16 cellular contexts compared by ENCODE assay signal in the genomic region with DNA sequence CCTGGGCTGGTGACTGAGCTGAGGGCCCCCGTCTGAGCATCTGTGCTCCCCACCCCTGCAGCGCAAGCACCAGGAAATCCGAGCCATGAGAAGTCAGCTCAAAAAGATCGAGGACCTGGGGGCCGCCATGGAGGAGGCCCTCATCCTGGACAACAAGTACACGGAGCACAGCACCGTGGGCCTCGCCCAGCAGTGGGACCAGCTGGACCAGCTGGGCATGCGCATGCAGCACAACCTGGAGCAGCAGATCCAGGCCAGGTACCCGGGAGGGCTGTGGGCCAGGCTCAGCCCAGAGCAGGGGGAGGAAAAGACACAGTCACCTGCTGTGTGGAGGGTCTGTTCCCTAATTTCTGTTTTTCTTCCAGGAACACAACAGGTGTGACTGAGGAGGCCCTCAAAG. TPM values are rescaled to one million over a fixed set of nuclear protein-coding genes. Genes with fewer than 3 reads are reported as not detected.
DNase-seq lines count a peak whose midpoint lies in the region; ATAC-seq and TF ChIP-seq lines count a peak whose summit lies in the region.
"Had no signal": no experiment of that assay in that cellular context is flagged by ENCODE, and none has a peak within 500 bp of the region (broad histone marks: within the 10 kb centered on the region; RNA-seq: fewer than 3 reads in every experiment).

No MANE protein-coding gene starts in this region.

- peak; percentile 22 for DNase-seq in GM13976 (ENCODE audit: low spot score)
- DNase-seq in HCT116 (ENCODE audit: low read depth, low spot score) = no peak
- peak; percentile 75 for DNase-seq in chondrocyte (ENCODE audit: low spot score)
- no peak for DNase-seq in neural progenitor cell (ENCODE audit: low spot score)
- DNase-seq in DMS53 treated with DMSO at 0.1 percent for 48 hours (lab: John Stamatoyannopoulos, UW; ENCODE audit: unreplicated experiment) = no peak
- DNase-seq in activated effector memory CD4-positive, alpha-beta T cell treated with Interleukin-2 at 50 U/mL for 16 hours = no peak
- DNase-seq: DMS153, HCEC 1CT, KG1, MG63, NCI-H1092 treated with DMSO at 0.1 percent for 48 hours, NCI-H187 treated with DMSO at 0.1 percent for 48 hours, NCI-H510A treated with DMSO at 0.1 percent for 48 hours, SJCRH30 had no signal

- H3K9me3 ChIP-seq in HCT116 (ENCODE audit: control insufficient read depth in 1 of 2, insufficient read depth in 1 of 2, low read depth in 1 of 2, low read length in 2 of 2) (no peaks in the 10 kb centered on the region), neural progenitor cell (ENCODE audit: low read depth) (no peaks in the 10 kb centered on the region)
- H3K9me3 ChIP-seq: BLaER1, MG63, SJCRH30 had no signal

- H3K27me3 Mint-ChIP-seq in chondrocyte (ENCODE audit: low read depth) (no peaks in the 10 kb centered on the region), neural progenitor cell (ENCODE audit: insufficient read depth, low read depth) (peaks cover 9% of the 10 kb centered on the region)

- CTCF ChIA-PET in HCT116 (lab: Charles Lee) = no interaction called here

- no peaks in the 10 kb centered on the region for H3F3A ChIP-seq in neural progenitor cell (ENCODE audit: low read depth)

- no peak for TF ChIP-seq CTCF in GM13976 (IDR thresholded peaks at IDR 0.05; ENCODE audit: borderline replicate concordance, control extremely low read depth, extremely low read depth, insufficient read depth, missing control alignments)
- no peak for TF ChIP-seq CTCF in HCT116 (IDR thresholded peaks at IDR 0.05 in 2 of 3, conservative IDR thresholded peaks at IDR 0.05 in 1 of 3; ENCODE audit: borderline replicate concordance in 1 of 3, insufficient read depth in 1 of 3, low read depth in 2 of 3, low read length in 2 of 3)
- TF ChIP-seq CTCF in chondrocyte (IDR thresholded peaks at IDR 0.05) = no peak
- TF ChIP-seq CTCF in neural progenitor cell (IDR thresholded peaks at IDR 0.05) = no peak

- no TSS peak for BruUV-seq in HCT116 (replicated peaks; lab: Mats Ljungman, UMichigan)

- POLR2A ChIA-PET in HCT116 (lab: Charles Lee) = no interaction called here

- no peak for ATAC-seq in HCT116
- no peak for ATAC-seq in activated CD4-positive, CD25-positive, alpha-beta regulatory T cell treated with anti-CD3 and anti-CD28 coated beads, Interleukin-2, amount 50 U/mL, for 24 hours

- no peaks in the 10 kb centered on the region for H3K9me2 ChIP-seq in HCT116 (ENCODE audit: insufficient read depth)

- H2AFZ ChIP-seq in HCT116 (ENCODE audit: low read depth, low read length, poor library complexity, severe bottlenecking) = no peak overlapping the region
- no peak overlapping the region for H2AFZ ChIP-seq in neural progenitor cell (replicated peaks)

- H4K20me1 ChIP-seq in HCT116 (ENCODE audit: insufficient read depth) (no peaks in the 10 kb centered on the region), neural progenitor cell (ENCODE audit: low read depth) (peaks cover 29% of the 10 kb centered on the region)

- no peak overlapping the region for H3K4me3 Mint-ChIP-seq in chondrocyte (ENCODE audit: unreplicated experiment)
- no peak overlapping the region for H3K4me3 Mint-ChIP-seq in neural progenitor cell

- no peak overlapping the region for H3K27ac Mint-ChIP-seq in chondrocyte (ENCODE audit: unreplicated experiment)
- H3K27ac Mint-ChIP-seq in neural progenitor cell = peak overlapping the region; percentile 30

- no peak for TF ChIP-seq RAD21 in HCT116 (IDR thresholded peaks at IDR 0.05; ENCODE audit: low read depth)

- RAD21 ChIA-PET in HCT116 (lab: Charles Lee; ENCODE audit: low non-redundant PET in 1 of 2, low total read pairs in 2 of 2, uncharacterized antibody in 2 of 2, unreplicated experiment in 2 of 2) = no interaction called here

- intact Hi-C loops in HCT116 (cut with micrococcal nuclease) = no loop called here

- in situ Hi-C loops in GM13976 (cut with MboI; ENCODE audit: low sequenced_read_pairs, unreplicated experiment) = no loop called here

- H3K27me3 ChIP-seq in HCT116 (ENCODE audit: insufficient read depth, low read length) (no peaks in the 10 kb centered on the region), neural progenitor cell (no peaks in the 10 kb centered on the region)
- H3K27me3 ChIP-seq: BLaER1, MG63, SJCRH30 had no signal

- H3K4me2 ChIP-seq in HCT116 (ENCODE audit: low read length) = no peak overlapping the region
- H3K4me2 ChIP-seq in neural progenitor cell = no peak overlapping the region
- H3K4me2 ChIP-seq: BLaER1 had no signal

- H3K4me1 Mint-ChIP-seq in chondrocyte (ENCODE audit: low read depth) (peaks cover 31% of the 10 kb centered on the region), neural progenitor cell (peaks cover 3% of the 10 kb centered on the region)

- H3K36me3 Mint-ChIP-seq in chondrocyte (ENCODE audit: low read depth) (peaks cover 42% of the 10 kb centered on the region), neural progenitor cell (peaks cover 20% of the 10 kb centered on the region)

- H3K79me2 ChIP-seq in HCT116 (ENCODE audit: insufficient read depth, low read length) (peaks cover 24% of the 10 kb centered on the region), neural progenitor cell (ENCODE audit: low read depth) (no peaks in the 10 kb centered on the region)

- H3K4me1 ChIP-seq in HCT116 (ENCODE audit: control insufficient read depth in 1 of 2, insufficient read depth in 2 of 2, low read length in 2 of 2) (peaks cover 22 to 38% of the 10 kb centered on the region in 2 experiments), neural progenitor cell (no peaks in the 10 kb centered on the region)

- H3K27ac ChIP-seq in HCT116 (ENCODE audit: low read depth, low read length) = peak overlapping the region; percentile 18; the same call in 1 of the 2 replicates
- H3K27ac ChIP-seq in neural progenitor cell = no peak overlapping the region
- H3K27ac ChIP-seq: BLaER1, SJCRH30 had no signal

- H3K9ac ChIP-seq in HCT116 (ENCODE audit: low read length) = no peak overlapping the region
- H3K9ac ChIP-seq in neural progenitor cell = no peak overlapping the region
- H3K9ac ChIP-seq: BLaER1 had no signal

- no peaks in the 10 kb centered on the region for H3K9me3 Mint-ChIP-seq in chondrocyte (ENCODE audit: low read depth)
- H3K9me3 Mint-ChIP-seq in neural progenitor cell = no peaks in the 10 kb centered on the region

- H3K36me3 ChIP-seq in HCT116 (ENCODE audit: control insufficient read depth in 1 of 2, insufficient read depth in 2 of 2, low read length in 2 of 2) (peaks cover 17 to 43% of the 10 kb centered on the region in 2 experiments), neural progenitor cell (no peaks in the 10 kb centered on the region)

- no peak overlapping the region for H3K4me3 ChIP-seq in HCT116 (replicated peaks in 1 of 2; ENCODE audit: low read depth in 1 of 2, low read length in 2 of 2)
- no peak overlapping the region for H3K4me3 ChIP-seq in neural progenitor cell
- H3K4me3 ChIP-seq: BLaER1, MG63, SJCRH30 had no signal

- no peak for TF ChIP-seq POLR2A in HCT116 (IDR thresholded peaks at IDR 0.05; ENCODE audit: borderline replicate concordance, extremely low read depth, insufficient read depth, insufficient read length)

TF ChIP-seq in HCT116, 20 proteins besides CTCF, POLR2A, EP300 and RAD21 (continues in another document):
- TF ChIP-seq, protein P1, sequence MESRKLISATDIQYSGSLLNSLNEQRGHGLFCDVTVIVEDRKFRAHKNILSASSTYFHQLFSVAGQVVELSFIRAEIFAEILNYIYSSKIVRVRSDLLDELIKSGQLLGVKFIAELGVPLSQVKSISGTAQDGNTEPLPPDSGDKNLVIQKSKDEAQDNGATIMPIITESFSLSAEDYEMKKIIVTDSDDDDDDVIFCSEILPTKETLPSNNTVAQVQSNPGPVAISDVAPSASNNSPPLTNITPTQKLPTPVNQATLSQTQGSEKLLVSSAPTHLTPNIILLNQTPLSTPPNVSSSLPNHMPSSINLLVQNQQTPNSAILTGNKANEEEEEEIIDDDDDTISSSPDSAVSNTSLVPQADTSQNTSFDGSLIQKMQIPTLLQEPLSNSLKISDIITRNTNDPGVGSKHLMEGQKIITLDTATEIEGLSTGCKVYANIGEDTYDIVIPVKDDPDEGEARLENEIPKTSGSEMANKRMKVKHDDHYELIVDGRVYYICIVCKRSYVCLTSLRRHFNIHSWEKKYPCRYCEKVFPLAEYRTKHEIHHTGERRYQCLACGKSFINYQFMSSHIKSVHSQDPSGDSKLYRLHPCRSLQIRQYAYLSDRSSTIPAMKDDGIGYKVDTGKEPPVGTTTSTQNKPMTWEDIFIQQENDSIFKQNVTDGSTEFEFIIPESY (IDR thresholded peaks at IDR 0.05; ENCODE audit: extremely low read depth, insufficient replicate concordance, low read length) = no peak
- TF ChIP-seq ZNF274 (IDR thresholded peaks at IDR 0.05; ENCODE audit: low read depth, low read length) = no peak
- no peak for TF ChIP-seq CBX3 (IDR thresholded peaks at IDR 0.05; ENCODE audit: low read depth)
- TF ChIP-seq, protein P2, sequence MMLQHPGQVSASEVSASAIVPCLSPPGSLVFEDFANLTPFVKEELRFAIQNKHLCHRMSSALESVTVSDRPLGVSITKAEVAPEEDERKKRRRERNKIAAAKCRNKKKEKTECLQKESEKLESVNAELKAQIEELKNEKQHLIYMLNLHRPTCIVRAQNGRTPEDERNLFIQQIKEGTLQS (IDR thresholded peaks at IDR 0.05) = no peak

RNA-seq across cellular contexts. Expression of a gene that starts 24.6 kb away (rescaled TPM):
- total RNA-seq in HCT116 (2021; ENCODE audit: unreplicated experiment) (155 TPM), chondrocyte (23.4 to 41.0 TPM (median 24.0 TPM) in 3 replicates), neural progenitor cell (ENCODE audit: low replicate concordance) (45.9 and 141 TPM in 2 replicates)
- 150 and 152 TPM in 2 replicates for polyA plus RNA-seq in HCT116 (2012)

RNA-seq across cellular contexts. Expression of a gene that starts 57.0 kb away (rescaled TPM):
- total RNA-seq in HCT116 (2021; ENCODE audit: unreplicated experiment) (595 TPM), chondrocyte (235 to 266 TPM (median 255 TPM) in 3 replicates), neural progenitor cell (ENCODE audit: low replicate concordance) (930 and 1,683 TPM in 2 replicates)
- polyA plus RNA-seq in HCT116 (2012) = 271 and 320 TPM in 2 replicates

Comparison
In these comparisons a context has a peak if more than half of its experiments do, and no peak if none do; other contexts are left out.
1. DNase-seq: peak in GM13976 (single experiment) and chondrocyte (single experiment); none in HCT116 (single experiment), neural progenitor cell (single experiment), DMS53 treated with DMSO at 0.1 percent for 48 hours (single experiment) and activated effector memory CD4-positive, alpha-beta T cell treated with Interleukin-2 at 50 U/mL for 16 hours (single experiment).